Comparison of ENCODE assay signal across 13 cellular contexts in the genomic region with DNA sequence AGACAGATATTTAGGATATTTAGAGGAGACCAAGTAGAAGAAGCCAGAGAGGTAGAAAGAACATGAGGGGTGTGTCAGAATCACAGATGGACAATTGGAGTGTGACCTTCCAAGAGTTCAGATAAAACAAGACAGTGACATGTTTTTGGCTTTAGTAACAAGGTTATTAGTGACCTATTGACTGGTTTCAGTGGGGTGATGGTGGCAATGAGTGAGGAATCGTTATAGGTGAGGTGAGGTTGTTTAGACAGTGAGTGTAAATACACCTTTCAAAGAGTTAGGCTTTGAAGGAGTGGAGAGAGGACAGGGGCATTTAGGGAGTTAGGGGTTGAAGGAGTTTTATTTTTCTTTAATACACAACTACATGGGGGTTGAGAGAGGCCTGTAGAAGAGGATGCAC.
"Had no signal": no experiment of that assay in that cellular context is flagged by ENCODE, and none has a peak within 500 bp of the region (broad histone marks: within the 10 kb centered on the region; RNA-seq: fewer than 3 reads in every experiment).

No MANE protein-coding gene starts in this region.

- DNase-seq: activated CD4-positive, alpha-beta T cell treated with anti-CD3 and anti-CD28 coated beads, Interleukin-2, amount 50 U/mL, for 4 hours; activated naive CD4-positive, alpha-beta T cell treated with anti-CD3 and anti-CD28 coated beads for 36 hours; islet precursor cell; left ventricle myocardium superior; pancreas; stimulated activated CD4-positive, alpha-beta T cell treated with anti-CD3 and anti-CD28 coated beads, Interleukin-1b, Interleukin-23, amount 100 ng/mL, for 48 hours; T1000; upper lobe of right lung had no signal

- H3K4me3 Mint-ChIP-seq: activated naive CD4-positive, alpha-beta T cell treated with anti-CD3 and anti-CD28 coated beads for 36 hours; mesothelial cell of epicardium had no signal

- ATAC-seq: activated CD4-positive, CD25-positive, alpha-beta regulatory T cell treated with anti-CD3 and anti-CD28 coated beads, Interleukin-2, amount 50 U/mL, for 24 hours; gastroesophageal sphincter; left ventricle myocardium superior; pancreas; upper lobe of right lung had no signal

- H3K27me3 ChIP-seq: gastroesophageal sphincter, pancreas, upper lobe of right lung had no signal

- H3K9me3 ChIP-seq: gastroesophageal sphincter, pancreas, thoracic aorta, upper lobe of right lung had no signal

- H3K27ac Mint-ChIP-seq: activated T-helper 2 cell treated with anti-CD3 and anti-CD28 coated beads, Interferon-gamma antibody, Interleukin-2, Interleukin-4, amounts not matched to agents 10 μg/mL and 5 μg/mL and 100 μg/mL, durations not matched to agents 14 hours and 24 hours and 36 hours; mesothelial cell of epicardium had no signal

- H3K9me3 Mint-ChIP-seq: activated naive CD4-positive, alpha-beta T cell treated with anti-CD3 and anti-CD28 coated beads for 36 hours; activated T-helper 2 cell treated with anti-CD3 and anti-CD28 coated beads, Interferon-gamma antibody, Interleukin-2, Interleukin-4, amounts not matched to agents 10 μg/mL and 5 μg/mL and 100 μg/mL, durations not matched to agents 14 hours and 24 hours and 36 hours; mesothelial cell of epicardium had no signal

- H3K4me3 ChIP-seq: gastroesophageal sphincter, pancreas, thoracic aorta, upper lobe of right lung had no signal

- H3K27ac ChIP-seq: gastroesophageal sphincter, pancreas, thoracic aorta, upper lobe of right lung had no signal
